In the genomic region with DNA sequence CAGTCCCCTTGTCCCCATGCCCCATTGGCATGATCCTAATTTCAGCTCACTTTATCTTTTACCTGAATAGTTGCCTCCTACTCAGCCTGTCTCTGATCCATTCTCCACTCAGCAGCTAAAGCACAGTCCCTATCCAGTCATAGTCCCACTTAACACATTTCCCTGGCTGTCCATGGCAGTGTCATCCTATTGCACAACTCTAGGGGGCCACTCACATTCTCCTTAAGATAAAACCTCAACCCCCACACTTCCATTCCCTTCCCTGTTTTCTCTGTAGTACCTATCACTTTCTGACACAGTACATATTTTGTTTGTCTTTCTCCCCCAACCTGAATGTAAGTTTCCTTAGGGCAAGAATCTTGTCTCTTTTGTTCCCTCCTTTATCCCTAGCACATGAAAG, we compare ENCODE assay signal across 29 cellular contexts.
DNase-seq lines count a peak whose midpoint lies in the region; ATAC-seq, FAIRE-seq and TF ChIP-seq lines count a peak whose summit lies in the region.
"Had no signal": no experiment of that assay in that cellular context is flagged by ENCODE, and none has a peak within 500 bp of the region (broad histone marks: within the 10 kb centered on the region; RNA-seq: fewer than 3 reads in every experiment).

No MANE protein-coding gene starts in this region.

- H3K79me1 ChIP-seq in H9 (ENCODE audit: insufficient read depth, low read depth, low read length, poor library complexity, severe bottlenecking) (no peaks in the 10 kb centered on the region), mesenchymal stem cell (replicated peaks; ENCODE audit: low read length, poor library complexity, severe bottlenecking) (no peaks in the 10 kb centered on the region), trophoblast cell (ENCODE audit: low read length) (peaks cover 1% of the 10 kb centered on the region)

- TF ChIP-seq RAD21 in K562 (CRISPR knock-in tag; conservative IDR thresholded peaks at IDR 0.05 in 1 of 2, IDR thresholded peaks at IDR 0.05 in 1 of 2), result no peak

- H2BK12ac ChIP-seq in H9 (ENCODE audit: insufficient read length, low read depth, low read length) (no peak overlapping the region), mesenchymal stem cell (ENCODE audit: low read length in 2 of 2) (peak overlapping the region; percentile 14 to 40), trophoblast cell (ENCODE audit: low read length) (no peak overlapping the region)

- TF ChIP-seq EP300 in K562 (IDR thresholded peaks at IDR 0.05; ENCODE audit: low read length), result no peak

- H3K4me2 ChIP-seq in H9 (ENCODE audit: insufficient read depth, insufficient read length, low read length) (no peak overlapping the region), K562 (ENCODE audit: insufficient read depth, low read length) (no peak overlapping the region), mesenchymal stem cell (ENCODE audit: low read length, poor library complexity, severe bottlenecking) (no peak overlapping the region), trophoblast cell (ENCODE audit: low read length) (no peak overlapping the region)
- H3K4me2 ChIP-seq: KMS-11 had no signal

- no peak overlapping the region for H3K4me3 Mint-ChIP-seq in H9
- H3K4me3 Mint-ChIP-seq: CD8-positive, alpha-beta T cell had no signal

- H3K9ac ChIP-seq in H9 (ENCODE audit: extremely low read depth, insufficient read length, low read length), result no peak overlapping the region
- H3K9ac ChIP-seq in K562 (ENCODE audit: insufficient read depth in 1 of 2, low read depth in 2 of 2, low read length in 2 of 2), result no peak overlapping the region
- no peak overlapping the region for H3K9ac ChIP-seq in mesenchymal stem cell (ENCODE audit: low read length)
- peak overlapping the region in 1 of 2 donors; percentile 13 for H3K9ac ChIP-seq in stomach smooth muscle (ENCODE audit: low read length in 2 of 2)
- H3K9ac ChIP-seq in trophoblast cell (ENCODE audit: low read length), result no peak overlapping the region
- H3K9ac ChIP-seq: KMS-11 had no signal

- H3K27ac Mint-ChIP-seq in H9, result no peak overlapping the region
- H3K27ac Mint-ChIP-seq: CD8-positive, alpha-beta T cell had no signal

- no peaks in the 10 kb centered on the region for H3K9me1 ChIP-seq in K562 (ENCODE audit: control insufficient read depth, insufficient read depth, low read length)

- H3K9me3 ChIP-seq in H9 (ENCODE audit: control insufficient read depth, low read depth, low read length) (no peaks in the 10 kb centered on the region), K562 (replicated peaks; ENCODE audit: control insufficient read depth, insufficient read depth, low read depth, low read length) (no peaks in the 10 kb centered on the region), mesenchymal stem cell (ENCODE audit: control insufficient read depth, low read length) (no peaks in the 10 kb centered on the region), stomach smooth muscle (ENCODE audit: control insufficient read depth in 2 of 2, low read length in 2 of 2) (no peaks in the 10 kb centered on the region), trophoblast cell (ENCODE audit: insufficient read depth, low read depth, low read length) (no peaks in the 10 kb centered on the region)

- H3K18ac ChIP-seq in H9 (ENCODE audit: insufficient read length, low read depth, low read length) (no peak overlapping the region), mesenchymal stem cell (ENCODE audit: low read depth in 1 of 2, low read length in 2 of 2) (no peak overlapping the region), trophoblast cell (ENCODE audit: low read length) (no peak overlapping the region)

- H3K79me2 ChIP-seq in H9 (ENCODE audit: insufficient read depth, low read length) (no peaks in the 10 kb centered on the region), K562 (ENCODE audit: control insufficient read depth, insufficient read depth, low read length) (no peaks in the 10 kb centered on the region), trophoblast cell (ENCODE audit: control insufficient read depth, insufficient read depth, low read length, poor library complexity) (no peaks in the 10 kb centered on the region)

- no peak overlapping the region for H3K56ac ChIP-seq in H9 (ENCODE audit: insufficient read length, low read depth, low read length)

- H4K8ac ChIP-seq in H9 (replicated peaks; ENCODE audit: insufficient read length, low read depth, low read length), result no peak overlapping the region
- no peak overlapping the region for H4K8ac ChIP-seq in mesenchymal stem cell (ENCODE audit: low read length)
- H4K8ac ChIP-seq in trophoblast cell (ENCODE audit: low read depth, low read length), result no peak overlapping the region

- no peaks in the 10 kb centered on the region for H3K27me3 Mint-ChIP-seq in H9 (ENCODE audit: low read depth)

- H3K9me3 Mint-ChIP-seq in H9, result no peaks in the 10 kb centered on the region
- H3K9me3 Mint-ChIP-seq: CD8-positive, alpha-beta T cell had no signal

- H3K36me3 Mint-ChIP-seq in H9 (ENCODE audit: insufficient read depth in 1 of 3, low read depth in 3 of 3), result no peaks in the 10 kb centered on the region; a peak in 1 of 7 replicates
- H3K36me3 Mint-ChIP-seq: CD8-positive, alpha-beta T cell had no signal

- H4K20me1 ChIP-seq in H9 (ENCODE audit: control insufficient read depth, insufficient read depth, insufficient read length) (no peaks in the 10 kb centered on the region), K562 (replicated peaks; ENCODE audit: control insufficient read depth, insufficient read depth, low read length) (no peaks in the 10 kb centered on the region)

- no peak for TF ChIP-seq POLR2A in K562 (conservative IDR thresholded peaks at IDR 0.05)

- H3K14ac ChIP-seq in H9 (ENCODE audit: insufficient read depth, low read length), result no peak overlapping the region
- H3K14ac ChIP-seq in mesenchymal stem cell (ENCODE audit: low read length in 2 of 2), result no peak overlapping the region
- no peak overlapping the region for H3K14ac ChIP-seq in trophoblast cell (ENCODE audit: low read length)

- no peak overlapping the region for H4K5ac ChIP-seq in H9 (ENCODE audit: insufficient read length, low read depth, low read length)

- H3K23me2 ChIP-seq in H9 (ENCODE audit: insufficient read length, low read depth, low read length, poor library complexity, severe bottlenecking), result no peaks in the 10 kb centered on the region

- H4K91ac ChIP-seq in H9 (ENCODE audit: insufficient read length, low read depth, low read length), result no peak overlapping the region
- H4K91ac ChIP-seq in mesenchymal stem cell (ENCODE audit: low read length), result no peak overlapping the region
- H4K91ac ChIP-seq in trophoblast cell (ENCODE audit: low read depth, low read length), result no peak overlapping the region

- H2BK5ac ChIP-seq in H9 (ENCODE audit: insufficient read length, low read length) (no peak overlapping the region), mesenchymal stem cell (ENCODE audit: low read depth, low read length, poor library complexity, severe bottlenecking) (no peak overlapping the region), trophoblast cell (ENCODE audit: low read depth, low read length, poor library complexity) (no peak overlapping the region)

- H3T11ph ChIP-seq in H9 (ENCODE audit: low read length), result no peak overlapping the region

- H3K27me3 ChIP-seq in H9 (ENCODE audit: insufficient read depth, low read length) (no peaks in the 10 kb centered on the region), K562 (ENCODE audit: control insufficient read depth in 2 of 2, insufficient read depth in 2 of 2, low read length in 2 of 2) (no peaks in the 10 kb centered on the region; a peak in 2 of 5 replicates), mesenchymal stem cell (ENCODE audit: control insufficient read depth in 1 of 2, insufficient read depth in 1 of 2, low read length in 2 of 2) (no peaks in the 10 kb centered on the region), stomach smooth muscle (ENCODE audit: control insufficient read depth in 1 of 2, insufficient read depth in 2 of 2, low read length in 2 of 2) (no peaks in the 10 kb centered on the region), trophoblast cell (ENCODE audit: insufficient read depth, low read length) (no peaks in the 10 kb centered on the region)

- H3K4me1 Mint-ChIP-seq in H9, result peaks cover 10 to 15% of the 10 kb centered on the region in 2 experiments

- TF ChIP-seq CTCF in H9 (conservative IDR thresholded peaks at IDR 0.05) (0 out of 3 replicates have a peak, but pooled peaks have one; percentile 17), K562 (IDR thresholded peaks at IDR 0.05 in 2 of 3, conservative IDR thresholded peaks at IDR 0.05 in 1 of 3; ENCODE audit: insufficient read depth in 2 of 3, low read depth in 1 of 3, low read length in 3 of 3) (no peak)

- H3K4me1 ChIP-seq in H9 (ENCODE audit: insufficient read depth, low read length) (peaks cover 6% of the 10 kb centered on the region; the same call in 1 of the 2 replicates), K562 (replicated peaks in 1 of 2; ENCODE audit: control insufficient read depth in 2 of 2, insufficient read depth in 2 of 2, low read length in 2 of 2) (no peaks in the 10 kb centered on the region), mesenchymal stem cell (ENCODE audit: control insufficient read depth, insufficient read depth, low read depth, low read length) (peaks cover 3% of the 10 kb centered on the region), stomach smooth muscle (ENCODE audit: control insufficient read depth, insufficient read depth, low read length) (peaks cover 41% of the 10 kb centered on the region), trophoblast cell (ENCODE audit: control insufficient read depth in 1 of 2, insufficient read depth in 2 of 2, low read length in 2 of 2) (peaks cover 9% of the 10 kb centered on the region in 2 experiments)

- POLR2A ChIA-PET in K562 (lab: Yijun Ruan, JAX), result no interaction called here

- no peak overlapping the region for H2BK20ac ChIP-seq in H9 (ENCODE audit: low read depth, low read length, poor library complexity, severe bottlenecking)

- H2AK5ac ChIP-seq in H9 (ENCODE audit: insufficient read length, low read length) (no peak overlapping the region), mesenchymal stem cell (ENCODE audit: low read length, severe bottlenecking) (no peak overlapping the region), trophoblast cell (ENCODE audit: low read length) (no peak overlapping the region)

- no peak for ATAC-seq in K562
- ATAC-seq: CD8-positive, alpha-beta T cell; Panc1 had no signal

- H3K36me3 ChIP-seq in K562 (ENCODE audit: control insufficient read depth, insufficient read depth, low read length) (no peaks in the 10 kb centered on the region), mesenchymal stem cell (ENCODE audit: control insufficient read depth in 1 of 2, insufficient read depth in 2 of 2, low read depth in 1 of 2, low read length in 2 of 2) (no peaks in the 10 kb centered on the region), stomach smooth muscle (ENCODE audit: control insufficient read depth in 2 of 2, insufficient read depth in 2 of 2, low read length in 2 of 2) (no peaks in the 10 kb centered on the region), trophoblast cell (ENCODE audit: control insufficient read depth in 1 of 2, insufficient read depth in 2 of 2, low read length in 2 of 2) (no peaks in the 10 kb centered on the region)

- H3K23ac ChIP-seq in H9 (ENCODE audit: insufficient read length, low read depth, low read length), result no peak overlapping the region
- H3K23ac ChIP-seq in mesenchymal stem cell (ENCODE audit: low read length in 2 of 2), result no peak overlapping the region
- no peak overlapping the region for H3K23ac ChIP-seq in trophoblast cell (ENCODE audit: low read length)

- H3K4me3 ChIP-seq in K562 (no peak overlapping the region), mesenchymal stem cell (ENCODE audit: insufficient read depth in 1 of 2, low read depth in 1 of 2, low read length in 2 of 2) (no peak overlapping the region), stomach smooth muscle (ENCODE audit: low read length in 2 of 2) (no peak overlapping the region), trophoblast cell (ENCODE audit: low read depth, low read length) (no peak overlapping the region)

- intact Hi-C loops in K562 (cut with micrococcal nuclease), result no loop called here

- H4K12ac ChIP-seq in trophoblast cell (ENCODE audit: low read depth, low read length), result no peak overlapping the region

- DNase-seq in H9 (no peak), K562 (ENCODE audit: extremely low read depth in 1 of 4, low spot score in 3 of 4) (no peak), mesenchymal stem cell (no peak), foreskin melanocyte (no peak), AG20443 (ENCODE audit: low spot score) (no peak), trophoblast cell (no peak), NCI-H1092 treated with DMSO at 0.1 percent for 48 hours (lab: John Stamatoyannopoulos, UW) (no peak)
- DNase-seq: ACHN; AML-193; C1 segment of cervical spinal cord; CD8-positive, alpha-beta T cell; DMS153; NCI-H1105; NCI-H146; NCI-H2081; NCI-H2171; NCI-H345; NCI-H524; NCI-H774; NK-92 treated with Interleukin-12 subunit alpha and Interleukin-12 subunit beta, amount 100 ng/mL, for 24 hours; SIG-M5 had no signal

- in situ Hi-C loops in K562 (cut with MboI), result no loop called here

- CTCF ChIA-PET in K562 (lab: Yijun Ruan, JAX; ENCODE audit: low intra/inter-chr PET ratio), result no interaction called here

- H2BK15ac ChIP-seq in H9 (ENCODE audit: low read depth, low read length) (no peak overlapping the region), mesenchymal stem cell (ENCODE audit: low read depth, poor library complexity, severe bottlenecking) (no peak overlapping the region)

- no peak for FAIRE-seq in K562 (lab: Jason Lieb, UNC)
- FAIRE-seq: G401.6, GM19239, H54 had no signal

- H2AFZ ChIP-seq in H9 (ENCODE audit: low read length), result no peak overlapping the region
- H2AFZ ChIP-seq in K562 (ENCODE audit: low read depth, low read length), result no peak overlapping the region
- no peak overlapping the region for H2AFZ ChIP-seq in mesenchymal stem cell (ENCODE audit: low read depth, low read length)
- H2AFZ ChIP-seq in trophoblast cell (ENCODE audit: insufficient read depth, low read length, poor library complexity), result no peak overlapping the region

- H3K27ac ChIP-seq in H9 (ENCODE audit: insufficient read length, low read depth, low read length) (no peak overlapping the region), K562 (ENCODE audit: extremely low read depth, low read depth, low read length) (no peak overlapping the region), mesenchymal stem cell (ENCODE audit: low read length, poor library complexity, severe bottlenecking) (no peak overlapping the region), stomach smooth muscle (ENCODE audit: low read length) (peak overlapping the region; percentile 46), trophoblast cell (ENCODE audit: low read depth, low read length) (no peak overlapping the region)
- H3K27ac ChIP-seq: 22Rv1, HL-60, KMS-11 had no signal

- BruUV-seq in K562 (replicated peaks; lab: Mats Ljungman, UMichigan), result no TSS peak

- no peak overlapping the region for H3K4ac ChIP-seq in H9 (ENCODE audit: low read depth, low read length)
- H3K4ac ChIP-seq in mesenchymal stem cell (ENCODE audit: low read depth in 1 of 2, low read length in 2 of 2), result no peak overlapping the region
- H3K4ac ChIP-seq in trophoblast cell (ENCODE audit: low read depth, low read length), result no peak overlapping the region

- H2BK120ac ChIP-seq in H9 (ENCODE audit: low read depth, low read length, poor library complexity, severe bottlenecking), result no peak overlapping the region
- H2BK120ac ChIP-seq in mesenchymal stem cell (ENCODE audit: low read depth, low read length), result no peak overlapping the region
- H2BK120ac ChIP-seq in trophoblast cell (ENCODE audit: insufficient read depth, low read length, poor library complexity), result no peak overlapping the region

Comparison
In these comparisons a context has a peak if more than half of its experiments do, and no peak if none do; other contexts are left out.
1. H2BK12ac ChIP-seq: peak in mesenchymal stem cell (2 of 2); none in H9 (single experiment) and trophoblast cell (single experiment).